ENCODE assay signal across 8 cellular contexts in genomic region chr19:16324384-16325160, GRCh38. TPM values are rescaled to one million over a fixed set of nuclear protein-coding genes. Genes with fewer than 3 reads are reported as not detected.
DNase-seq lines count a peak whose midpoint lies in the region; ATAC-seq and TF ChIP-seq lines count a peak whose summit lies in the region.

TSS of gene KLF2 (plus strand) at chr19:16324826. CDS start at chr19:16324924, 98 bp downstream.

- no peak for TF ChIP-seq CTCF in CD14-positive monocyte (IDR thresholded peaks at IDR 0.05)
- TF ChIP-seq CTCF in foreskin fibroblast (IDR thresholded peaks at IDR 0.05; ENCODE audit: low read depth, low read length) = no peak
- no peak for TF ChIP-seq CTCF in neural crest cell (conservative IDR thresholded peaks at IDR 0.05)

- peak; percentile 96 for DNase-seq in CD14-positive monocyte (ENCODE audit: low spot score)
- DNase-seq in RPMI8226 = peak; percentile 96
- peak; percentile 94 for DNase-seq in activated effector memory CD4-positive, alpha-beta T cell treated with Interleukin-2 at 50 U/mL for 16 hours
- DNase-seq in foreskin fibroblast = peak; percentile 93 to 97
- peak; percentile 52 for DNase-seq in neural crest cell (ENCODE audit: low read depth, low spot score)
- peak; percentile 70 to 78 for DNase-seq in stimulated activated naive CD8-positive, alpha-beta T cell treated with anti-CD3 and anti-CD28 coated beads, Interleukin-15, amount 100 ng/mL, for 72 hours

- H3K4me1 Mint-ChIP-seq in CD14-positive monocyte (peaks cover 36% of the 10 kb centered on the region), neural crest cell (no peaks in the 10 kb centered on the region)
- H3K4me1 Mint-ChIP-seq in stimulated activated naive CD8-positive, alpha-beta T cell treated with anti-CD3 and anti-CD28 coated beads, Interleukin-15, amount 100 ng/mL, for 72 hours = peaks cover 51% of the 10 kb centered on the region

- H3K36me3 Mint-ChIP-seq in CD14-positive monocyte (peaks cover 25 to 39% of the 10 kb centered on the region in 2 donors), neural crest cell (ENCODE audit: low read depth) (no peaks in the 10 kb centered on the region)

- H3K4me3 Mint-ChIP-seq in CD14-positive monocyte (peak within 1 kb of the TSS; percentile 72 to 100), neural crest cell (no peak within 1 kb of the TSS)
- H3K4me3 Mint-ChIP-seq in stimulated activated naive CD8-positive, alpha-beta T cell treated with anti-CD3 and anti-CD28 coated beads, Interleukin-15, amount 100 ng/mL, for 72 hours = peak within 1 kb of the TSS; percentile 74 to 76

- H3K27ac Mint-ChIP-seq in CD14-positive monocyte (peak within 1 kb of the TSS; percentile 79 to 98 (median 97)), neural crest cell (ENCODE audit: unreplicated experiment) (no peak within 1 kb of the TSS)
- peak within 1 kb of the TSS; percentile 33 to 34 for H3K27ac Mint-ChIP-seq in stimulated activated naive CD8-positive, alpha-beta T cell treated with anti-CD3 and anti-CD28 coated beads, Interleukin-15, amount 100 ng/mL, for 72 hours

- ATAC-seq in GM19328 (IDR thresholded peaks at IDR 0.05; ENCODE audit: unreplicated experiment) = peak; percentile 64
- ATAC-seq in HG03520 (IDR thresholded peaks at IDR 0.05; ENCODE audit: unreplicated experiment) = peak; percentile 69
- peak; percentile 81 for ATAC-seq in stimulated activated naive CD8-positive, alpha-beta T cell treated with anti-CD3 and anti-CD28 coated beads, Interleukin-15, amount 100 ng/mL, for 72 hours

- H3K9me3 Mint-ChIP-seq in CD14-positive monocyte (peaks cover 0 to 8% (median 2%) of the 10 kb centered on the region in 7 donors), neural crest cell (no peaks in the 10 kb centered on the region)
- H3K9me3 Mint-ChIP-seq in stimulated activated naive CD8-positive, alpha-beta T cell treated with anti-CD3 and anti-CD28 coated beads, Interleukin-15, amount 100 ng/mL, for 72 hours = no peaks in the 10 kb centered on the region

- intact Hi-C loops in CD14-positive monocyte (cut with micrococcal nuclease) = loop anchor here (2.0 to 5.0 kb wide), 5 partner anchors 42 to 127 kb away; partner anchors contain the start of gene AP1M1 (in 1 of the 2)

- H3K27me3 Mint-ChIP-seq in CD14-positive monocyte (ENCODE audit: low read depth in 3 of 3) = peaks cover 14 to 21% (median 16%) of the 10 kb centered on the region in 3 donors
- H3K27me3 Mint-ChIP-seq in neural crest cell (ENCODE audit: low read depth) = peaks cover 85% of the 10 kb centered on the region
- H3K27me3 Mint-ChIP-seq in stimulated activated naive CD8-positive, alpha-beta T cell treated with anti-CD3 and anti-CD28 coated beads, Interleukin-15, amount 100 ng/mL, for 72 hours = peaks cover 80% of the 10 kb centered on the region

- peak within 1 kb of the TSS; percentile 74 for H3K4me3 ChIP-seq in foreskin fibroblast (ENCODE audit: low read depth in 1 of 2, low read length in 2 of 2)

RNA-seq across cellular contexts. Expression of gene KLF2, which starts in this region (rescaled TPM):
- polyA plus RNA-seq in CD14-positive monocyte = 10 to 100 TPM; 34.0 to 51.4 TPM
- total RNA-seq in neural crest cell = 0.16 and 0.54 TPM in 2 replicates

Comparison
In these comparisons a context has a peak if more than half of its experiments do, and no peak if none do; other contexts are left out.
1. Peak in every context shown above with its lines: DNase-seq, ATAC-seq and H3K4me3 ChIP-seq.
2. Peak in DNase-seq in neural crest cell; RNA of the gene not detected or under 1 TPM.